1 cellular context compared by ENCODE assay signal in genomic region chr16:1645914-1646525, GRCh38.
TF ChIP-seq lines count a peak whose summit lies in the region.

No MANE protein-coding gene starts in this region.

TF ChIP-seq in K562, 482 proteins besides CTCF, POLR2A, EP300 and RAD21 (continued from another document):
- TF ChIP-seq E2F1 (CRISPR knock-in tag; IDR thresholded peaks at IDR 0.05) (no peak), MNT (conservative IDR thresholded peaks at IDR 0.05) (peak; percentile 72 to 81), ZBTB34 (CRISPR knock-in tag; IDR thresholded peaks at IDR 0.05) (no peak), MCM3 (IDR thresholded peaks at IDR 0.05) (no peak), FOXO4 (CRISPR knock-in tag; IDR thresholded peaks at IDR 0.05) (no peak), CREB3 (tag; conservative IDR thresholded peaks at IDR 0.05; ENCODE audit: low read depth) (0 out of 2 replicates have a peak, but pooled peaks have one; percentile 32), ARID3A (IDR thresholded peaks at IDR 0.05; ENCODE audit: borderline replicate concordance, low read depth, low read length) (no peak), MAFF (IDR thresholded peaks at IDR 0.05; ENCODE audit: low read length) (peak; percentile 87), SMC3 (conservative IDR thresholded peaks at IDR 0.05; ENCODE audit: insufficient read depth, low read depth, low read length) (no peak), ILF3 (IDR thresholded peaks at IDR 0.05; ENCODE audit: borderline replicate concordance) (no peak), ZC3H8 (IDR thresholded peaks at IDR 0.05) (no peak), CEBPZ (IDR thresholded peaks at IDR 0.05; ENCODE audit: borderline replicate concordance, low read depth, low read length) (no peak), SLC30A9 (CRISPR knock-in tag; IDR thresholded peaks at IDR 0.05) (no peak), PHF21A (IDR thresholded peaks at IDR 0.05; ENCODE audit: borderline replicate concordance, low read depth) (no peak), HDAC2 (IDR thresholded peaks at IDR 0.05) (peak; percentile 56; the same call in 1 of the 2 replicates), POLR3A (IDR thresholded peaks at IDR 0.05; ENCODE audit: borderline replicate concordance, extremely low read depth, insufficient read depth, insufficient read length) (no peak), SIX5 (IDR thresholded peaks at IDR 0.05; ENCODE audit: borderline replicate concordance in 1 of 2, insufficient read depth in 1 of 2, low read depth in 1 of 2, low read length in 2 of 2) (no peak), ZNF75A (CRISPR knock-in tag; IDR thresholded peaks at IDR 0.05) (no peak), ETV5 (CRISPR knock-in tag; IDR thresholded peaks at IDR 0.05; ENCODE audit: low read depth) (0 out of 2 replicates have a peak, but pooled peaks have one; percentile 31), ZNF318 (IDR thresholded peaks at IDR 0.05; ENCODE audit: borderline replicate concordance in 1 of 2, low read depth in 1 of 2) (peak in 1 of 2 experiments; percentile 66; a peak in 2 of 4 replicates), MTA3 (IDR thresholded peaks at IDR 0.05; ENCODE audit: borderline replicate concordance) (0 out of 2 replicates have a peak, but pooled peaks have one; percentile 18), HMG20A (CRISPR knock-in tag; conservative IDR thresholded peaks at IDR 0.05) (no peak), PHB2 (IDR thresholded peaks at IDR 0.05; ENCODE audit: low read depth) (no peak)
